In the genomic region with DNA sequence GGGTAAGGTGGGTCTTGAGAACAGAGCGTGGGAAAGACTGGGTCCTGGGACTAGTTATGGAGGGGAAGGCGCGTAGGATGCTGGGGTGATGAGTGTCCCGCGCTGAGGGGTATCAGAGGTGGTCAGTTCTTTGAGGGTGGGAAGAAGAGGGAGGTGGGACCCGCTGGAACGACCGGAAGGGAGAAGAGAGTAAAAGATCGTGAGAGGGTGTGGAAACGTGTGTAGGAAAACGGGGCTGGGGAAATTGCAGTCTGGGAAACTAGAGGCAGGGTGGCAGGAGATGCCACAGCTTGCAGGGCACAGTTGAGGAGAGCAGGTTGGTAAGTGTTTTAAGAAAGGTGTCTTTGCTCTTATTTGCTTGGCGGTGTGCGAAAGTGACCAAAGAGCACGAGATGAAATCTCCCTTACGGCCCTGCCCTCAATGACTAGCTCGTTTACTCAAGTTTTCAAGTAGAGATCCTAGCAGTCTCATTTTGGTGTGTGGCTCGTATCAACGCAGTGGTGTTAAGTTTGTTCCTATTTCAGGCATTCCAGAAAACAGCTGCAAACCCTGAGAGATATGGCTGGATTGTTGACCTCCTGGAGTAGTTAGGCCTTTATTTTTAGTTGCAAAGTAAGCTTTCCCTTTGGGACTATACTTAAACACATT, we compare ENCODE assay signal across 8 cellular contexts. TPM values are rescaled to one million over a fixed set of nuclear protein-coding genes. Genes with fewer than 3 reads are reported as not detected.
DNase-seq lines count a peak whose midpoint lies in the region; ATAC-seq and TF ChIP-seq lines count a peak whose summit lies in the region.

No MANE protein-coding gene starts in this region.

- intact Hi-C loops in mammary epithelial cell (cut with micrococcal nuclease) (no loop called here), left colon (cut with DNase I, micrococcal nuclease) (no loop called here)

- H3K36me3 ChIP-seq in mammary epithelial cell (ENCODE audit: insufficient read depth, low read length) (peaks cover 11% of the 10 kb centered on the region), suprapubic skin (peaks cover 13% of the 10 kb centered on the region)

- dilution Hi-C loops in mammary epithelial cell (cut with HindIII; ENCODE audit: low sequenced_read_pairs) = no loop called here

- H3K4me3 ChIP-seq in GM12864 (ENCODE audit: low read depth, low read length) (peak overlapping the region; percentile 78), mammary epithelial cell (replicated peaks in 1 of 3; ENCODE audit: insufficient read depth in 1 of 3, low read depth in 2 of 3, low read length in 3 of 3) (peak overlapping the region; percentile 86 to 96 (median 91)), suprapubic skin (peak overlapping the region; percentile 89)

- H3K9ac ChIP-seq in mammary epithelial cell (ENCODE audit: insufficient read depth, low read length) = peak overlapping the region; percentile 83

- no peaks in the 10 kb centered on the region for H3K27me3 ChIP-seq in mammary epithelial cell (ENCODE audit: insufficient read depth, low read length)
- H3K27me3 ChIP-seq in suprapubic skin = no peaks in the 10 kb centered on the region

- no peak for TF ChIP-seq EP300 in suprapubic skin (IDR thresholded peaks at IDR 0.05)

- H3K4me1 ChIP-seq in mammary epithelial cell (ENCODE audit: insufficient read depth, low read length) = peaks cover 11% of the 10 kb centered on the region
- H3K4me1 ChIP-seq in suprapubic skin = peaks cover 29% of the 10 kb centered on the region

- H3K79me2 ChIP-seq in mammary epithelial cell (ENCODE audit: insufficient read depth, low read length) = peaks cover 55% of the 10 kb centered on the region

- TSS peak; percentile 20 for BruUV-seq in mammary epithelial cell (replicated peaks; lab: Mats Ljungman, UMichigan)

- DNase-seq in 8988T (peak; percentile 24), GM12864 (ENCODE audit: low read depth) (no peak), NCI-H526 (lab: John Stamatoyannopoulos, UW) (peak; percentile 85 to 88), mammary epithelial cell (peak; percentile 52), left colon (no peak), suprapubic skin (ENCODE audit: low spot score in 2 of 2) (no peak), NCI-H524 treated with DMSO at 0.1 percent for 48 hours (lab: John Stamatoyannopoulos, UW) (no peak)
- DNase-seq in central memory CD4-positive, alpha-beta T cell = no peak

- H4K20me1 ChIP-seq in mammary epithelial cell (ENCODE audit: insufficient read depth, low read length) = no peaks in the 10 kb centered on the region

- ATAC-seq in left colon = peak; percentile 6

- in situ Hi-C loops in mammary epithelial cell (cut with MboI; ENCODE audit: low sequenced_read_pairs in 2 of 2) = no loop called here

- H3K4me2 ChIP-seq in mammary epithelial cell (ENCODE audit: insufficient read depth, low read depth, low read length) = peak overlapping the region; percentile 77

- 4% methylated on average over 9 of the region's 18 CpGs for WGBS in mammary epithelial cell (ENCODE audit: low coverage, missing lambda C conversion rate)
- under 1% methylated on average over 18 of the region's 18 CpGs for WGBS in suprapubic skin

- peak overlapping the region; percentile 93 for H2AFZ ChIP-seq in mammary epithelial cell (ENCODE audit: low read depth, low read length)

- H3K27ac ChIP-seq in mammary epithelial cell (ENCODE audit: insufficient read depth, low read depth, low read length) (peak overlapping the region; percentile 76), suprapubic skin (peak overlapping the region; percentile 79)

- H3K9me3 ChIP-seq in mammary epithelial cell (replicated peaks; ENCODE audit: insufficient read depth, low read length) (no peaks in the 10 kb centered on the region), suprapubic skin (no peaks in the 10 kb centered on the region)

- TF ChIP-seq CTCF in GM12864 (IDR thresholded peaks at IDR 0.05; ENCODE audit: low read depth, low read length, missing control alignments) (no peak), mammary epithelial cell (conservative IDR thresholded peaks at IDR 0.05 in 1 of 2, IDR thresholded peaks at IDR 0.05 in 1 of 2; ENCODE audit: extremely low read depth in 1 of 2, insufficient read depth in 1 of 2, low read depth in 1 of 2, low read length in 2 of 2) (no peak), suprapubic skin (IDR thresholded peaks at IDR 0.05) (no peak)

- CTCF ChIA-PET in mammary epithelial cell (lab: Charles Lee; ENCODE audit: low non-redundant PET) = interaction anchor here (0.7 kb wide), 1 partner anchor 794 kb away, joined by 4 read pairs; no protein-coding TSS in a partner anchor

- TF ChIP-seq POLR2A in suprapubic skin (IDR thresholded peaks at IDR 0.05) = no peak

RNA-seq across cellular contexts. Expression of a gene that starts 0.6 kb away (rescaled TPM):
- total RNA-seq in mammary epithelial cell (100 to 1,000 TPM; 172 to 179 TPM), left colon (100 to 1,000 TPM in 1 of 2 donors, 10 to 100 TPM in 1; 97.1 to 118 TPM), suprapubic skin (10 to 100 TPM; 49.5 to 64.8 (median 62.8) TPM)
- polyA plus RNA-seq in mammary epithelial cell = 169 TPM
- polyA minus RNA-seq in mammary epithelial cell = 505 TPM

RNA-seq across cellular contexts. Expression of a gene that starts 24.0 kb away (rescaled TPM):
- total RNA-seq in mammary epithelial cell (100 to 1,000 TPM; 127 to 162 TPM), left colon (10 to 100 TPM; 71.9 to 85.1 TPM), suprapubic skin (100 to 1,000 TPM in 2 of 4 donors, 10 to 100 TPM in 2; 58.9 to 127 (median 102) TPM)
- 266 TPM for polyA plus RNA-seq in mammary epithelial cell
- polyA minus RNA-seq in mammary epithelial cell = 185 TPM

RNA-seq across cellular contexts. Expression of a gene that starts 31.7 kb away (rescaled TPM):
- 10 to 100 TPM; 24.2 to 58.3 TPM for total RNA-seq in mammary epithelial cell
- polyA plus RNA-seq in mammary epithelial cell = 31.0 TPM
- polyA minus RNA-seq in mammary epithelial cell = 42.4 TPM
- total RNA-seq in left colon = 10 to 100 TPM in 1 of 2 donors, 1 to 10 TPM in 1; 6.6 to 15.0 TPM
- 1 to 10 TPM; 2.5 to 4.0 (median 3.5) TPM for total RNA-seq in suprapubic skin

Comparison
In these comparisons a context has a peak if more than half of its experiments do, and no peak if none do; other contexts are left out.
1. DNase-seq: peak in 8988T (single experiment), NCI-H526 (2 of 2) and mammary epithelial cell (single experiment); none in GM12864 (single experiment), left colon (0 of 2), suprapubic skin (0 of 2), central memory CD4-positive, alpha-beta T cell (single experiment) and NCI-H524 treated with DMSO at 0.1 percent for 48 hours (single experiment).
2. Peak in every context shown above with its lines, with median percentiles within 50 percentile points of each other: H3K4me3 ChIP-seq.